In genomic region chr5:11903614-11904269, GRCh38 we compare ENCODE assay signal across 8 cellular contexts.
DNase-seq lines count a peak whose midpoint lies in the region; ATAC-seq and TF ChIP-seq lines count a peak whose summit lies in the region.

No MANE protein-coding gene starts in this region.

- TF ChIP-seq CTCF in GM06990 (IDR thresholded peaks at IDR 0.05; ENCODE audit: insufficient read depth, low read length, poor library complexity, severe bottlenecking) (no peak), WERI-Rb-1 (IDR thresholded peaks at IDR 0.05; ENCODE audit: low read depth, low read length) (0 out of 2 replicates have a peak, but pooled peaks have one; percentile 12)

- H3K4me1 Mint-ChIP-seq in stimulated activated effector memory CD8-positive, alpha-beta T cell treated with anti-CD3 and anti-CD28 coated beads, Interleukin-12 subunit alpha, Interleukin-12 subunit beta, amount 100 ng/mL, for 72 hours = peaks cover 6% of the 10 kb centered on the region

- no peaks in the 10 kb centered on the region for H3K9me3 Mint-ChIP-seq in stimulated activated effector memory CD8-positive, alpha-beta T cell treated with anti-CD3 and anti-CD28 coated beads, Interleukin-12 subunit alpha, Interleukin-12 subunit beta, amount 100 ng/mL, for 72 hours

- peak overlapping the region; percentile 65 for H3K27ac ChIP-seq in WERI-Rb-1

- DNase-seq in GM06990 (ENCODE audit: extremely low read depth, insufficient read length) (peak; percentile 23), WERI-Rb-1 (peak; percentile 59), hypothalamus (lab: John Stamatoyannopoulos, UW) (peak in 34 of 51 donors; percentile 21 to 77 (median 50)), NCI-H2196 treated with DMSO at 0.1 percent for 48 hours (lab: John Stamatoyannopoulos, UW; ENCODE audit: unreplicated experiment) (no peak)
- no peak for DNase-seq in stimulated activated effector memory CD8-positive, alpha-beta T cell treated with anti-CD3 and anti-CD28 coated beads, Interleukin-12 subunit alpha, Interleukin-12 subunit beta, amount 100 ng/mL, for 72 hours (ENCODE audit: low spot score in 2 of 2)

- H3K4me3 ChIP-seq in GM06990 (replicated peaks; ENCODE audit: low read depth, low read length) (no peak overlapping the region), WERI-Rb-1 (ENCODE audit: low read depth, low read length) (peak overlapping the region; percentile 84)

- H3K36me3 ChIP-seq in GM06990 (ENCODE audit: control insufficient read depth, insufficient read depth, low read length) (no peaks in the 10 kb centered on the region), WERI-Rb-1 (no peaks in the 10 kb centered on the region)

- no peaks in the 10 kb centered on the region for H3K9me3 ChIP-seq in WERI-Rb-1 (ENCODE audit: severe bottlenecking)

- ATAC-seq in HG02970 (IDR thresholded peaks at IDR 0.05; ENCODE audit: low FRiP score, unreplicated experiment) (peak; percentile 53), GM21515 (IDR thresholded peaks at IDR 0.05; ENCODE audit: unreplicated experiment) (no peak), GM18870 (IDR thresholded peaks at IDR 0.05; ENCODE audit: unreplicated experiment) (no peak)
- ATAC-seq in stimulated activated effector memory CD8-positive, alpha-beta T cell treated with anti-CD3 and anti-CD28 coated beads, Interleukin-12 subunit alpha, Interleukin-12 subunit beta, amount 100 ng/mL, for 72 hours = peak; percentile 44

- no peak overlapping the region for H3K4me3 Mint-ChIP-seq in stimulated activated effector memory CD8-positive, alpha-beta T cell treated with anti-CD3 and anti-CD28 coated beads, Interleukin-12 subunit alpha, Interleukin-12 subunit beta, amount 100 ng/mL, for 72 hours

- no peak overlapping the region for H3K27ac Mint-ChIP-seq in stimulated activated effector memory CD8-positive, alpha-beta T cell treated with anti-CD3 and anti-CD28 coated beads, Interleukin-12 subunit alpha, Interleukin-12 subunit beta, amount 100 ng/mL, for 72 hours

- H3K36me3 Mint-ChIP-seq in stimulated activated effector memory CD8-positive, alpha-beta T cell treated with anti-CD3 and anti-CD28 coated beads, Interleukin-12 subunit alpha, Interleukin-12 subunit beta, amount 100 ng/mL, for 72 hours = no peaks in the 10 kb centered on the region

- H3K27me3 ChIP-seq in GM06990 (replicated peaks; ENCODE audit: control insufficient read depth, insufficient read depth, low read length) (no peaks in the 10 kb centered on the region), WERI-Rb-1 (ENCODE audit: insufficient read depth, low read depth, severe bottlenecking) (no peaks in the 10 kb centered on the region)

Comparison
In these comparisons a context has a peak if more than half of its experiments do, and no peak if none do; other contexts are left out.
1. DNase-seq: peak in GM06990 (single experiment), WERI-Rb-1 (single experiment) and hypothalamus (34 of 51); none in stimulated activated effector memory CD8-positive, alpha-beta T cell treated with anti-CD3 and anti-CD28 coated beads, Interleukin-12 subunit alpha, Interleukin-12 subunit beta, amount 100 ng/mL, for 72 hours (0 of 2) and NCI-H2196 treated with DMSO at 0.1 percent for 48 hours (single experiment).
2. ATAC-seq: peak in HG02970 (single experiment) and stimulated activated effector memory CD8-positive, alpha-beta T cell treated with anti-CD3 and anti-CD28 coated beads, Interleukin-12 subunit alpha, Interleukin-12 subunit beta, amount 100 ng/mL, for 72 hours (single experiment); none in GM21515 (single experiment) and GM18870 (single experiment).